18 cellular contexts compared by ENCODE assay signal in genomic region chr4:172073590-172073989, GRCh38.
DNase-seq lines count a peak whose midpoint lies in the region; ATAC-seq and TF ChIP-seq lines count a peak whose summit lies in the region.
"Had no signal": no experiment of that assay in that cellular context is flagged by ENCODE, and none has a peak within 500 bp of the region (broad histone marks: within the 10 kb centered on the region; RNA-seq: fewer than 3 reads in every experiment).

No MANE protein-coding gene starts in this region.

- POLR2A ChIA-PET in WTC11 (lab: Charles Lee), result no interaction called here

- no peaks in the 10 kb centered on the region for H3K27me3 ChIP-seq in BE2C
- no peaks in the 10 kb centered on the region for H3K27me3 ChIP-seq in osteoblast (ENCODE audit: insufficient read depth, low read length)

- H3K27me3 Mint-ChIP-seq in WTC11 (ENCODE audit: low read depth) (no peaks in the 10 kb centered on the region), nephron progenitor cell (ENCODE audit: low read depth, poor library complexity) (peaks cover 5% of the 10 kb centered on the region)
- H3K27me3 Mint-ChIP-seq: CD4-positive, alpha-beta T cell had no signal

- H3K4me1 ChIP-seq in BE2C, result no peaks in the 10 kb centered on the region
- H3K4me1 ChIP-seq in osteoblast (ENCODE audit: insufficient read depth, low read length), result no peaks in the 10 kb centered on the region

- H3K4me2 ChIP-seq in osteoblast (ENCODE audit: insufficient read depth, low read length), result no peak overlapping the region

- H2AFZ ChIP-seq in osteoblast (ENCODE audit: low read length), result no peak overlapping the region

- H3K4me3 Mint-ChIP-seq in WTC11 (no peak overlapping the region), nephron progenitor cell (no peak overlapping the region)
- H3K4me3 Mint-ChIP-seq: CD4-positive, alpha-beta T cell; HFFc6 had no signal

- CTCF ChIA-PET in WTC11 (lab: Charles Lee), result interaction anchor here (0.9 kb wide), 1 partner anchor 39 kb away, joined by 3 read pairs; no protein-coding TSS in a partner anchor

- H3K9me3 Mint-ChIP-seq in WTC11 (peaks cover 28% of the 10 kb centered on the region), nephron progenitor cell (no peaks in the 10 kb centered on the region)
- H3K9me3 Mint-ChIP-seq: HFFc6 had no signal

- H4K20me1 ChIP-seq in osteoblast (ENCODE audit: insufficient read depth, low read length), result no peaks in the 10 kb centered on the region

- DNase-seq in D341Med (ENCODE audit: low spot score) (peak; percentile 25), NCI-H69 (lab: John Stamatoyannopoulos, UW) (peak; percentile 64), WTC11 (ENCODE audit: low spot score) (no peak), nephron progenitor cell (no peak), BE2C (no peak), HT-29 (ENCODE audit: low spot score) (no peak), osteoblast (ENCODE audit: insufficient read length, low spot score, missing footprints) (no peak)
- DNase-seq: ACHN; C1 segment of cervical spinal cord; Calu3; CD4-positive, alpha-beta T cell; DMS79 treated with DMSO at 0.1 percent for 48 hours; EL; GDM1; GOT3; HCEC 1CT; HFFc6 had no signal

- H3K27ac ChIP-seq in osteoblast (ENCODE audit: low read depth, low read length), result no peak overlapping the region
- H3K27ac ChIP-seq: HL-60 had no signal

- TF ChIP-seq CTCF in WTC11 (IDR thresholded peaks at IDR 0.05), result no peak
- TF ChIP-seq CTCF in nephron progenitor cell (IDR thresholded peaks at IDR 0.05), result no peak
- no peak for TF ChIP-seq CTCF in BE2C (IDR thresholded peaks at IDR 0.05; ENCODE audit: low read depth, low read length)
- no peak for TF ChIP-seq CTCF in osteoblast (IDR thresholded peaks at IDR 0.05; ENCODE audit: extremely low read depth, low read depth, low read length)

- H3K9me3 ChIP-seq in BE2C (no peaks in the 10 kb centered on the region), osteoblast (ENCODE audit: low read depth, low read length) (no peaks in the 10 kb centered on the region)

- peak; percentile 37 for ATAC-seq in WTC11

- H3K27ac Mint-ChIP-seq in WTC11 (peak overlapping the region; percentile 87), nephron progenitor cell (peak overlapping the region; percentile 21)
- H3K27ac Mint-ChIP-seq: CD4-positive, alpha-beta T cell; HFFc6 had no signal

- no peaks in the 10 kb centered on the region for H3K79me2 ChIP-seq in osteoblast (ENCODE audit: insufficient read depth, low read length)

- peaks cover 25% of the 10 kb centered on the region for H3K36me3 Mint-ChIP-seq in WTC11
- H3K36me3 Mint-ChIP-seq in nephron progenitor cell (ENCODE audit: low read depth), result no peaks in the 10 kb centered on the region

- H3K4me1 Mint-ChIP-seq in WTC11 (peaks cover 69% of the 10 kb centered on the region), nephron progenitor cell (peaks cover 7% of the 10 kb centered on the region)

- H3K4me3 ChIP-seq in BE2C (ENCODE audit: low read depth, low read length), result no peak overlapping the region
- H3K4me3 ChIP-seq in osteoblast (ENCODE audit: insufficient read depth, low read length), result no peak overlapping the region

- no peaks in the 10 kb centered on the region for H3K36me3 ChIP-seq in BE2C
- no peaks in the 10 kb centered on the region for H3K36me3 ChIP-seq in osteoblast (ENCODE audit: insufficient read depth, low read length)

TF ChIP-seq in WTC11, 78 proteins besides CTCF, POLR2A, EP300 and RAD21:
- TF ChIP-seq ZBTB21 (CRISPR knock-in tag; IDR thresholded peaks at IDR 0.05; ENCODE audit: borderline replicate concordance) (no peak), GABPB1 (CRISPR knock-in tag; IDR thresholded peaks at IDR 0.05) (no peak), ZNF232 (CRISPR knock-in tag; IDR thresholded peaks at IDR 0.05) (no peak), NFYB (CRISPR knock-in tag; conservative IDR thresholded peaks at IDR 0.05; ENCODE audit: low read depth) (no peak), IRF1 (CRISPR knock-in tag; IDR thresholded peaks at IDR 0.05) (no peak), ATF2 (CRISPR knock-in tag; IDR thresholded peaks at IDR 0.05; ENCODE audit: borderline replicate concordance, low read depth) (no peak), FOXP1 (CRISPR knock-in tag; IDR thresholded peaks at IDR 0.05; ENCODE audit: borderline replicate concordance) (no peak), USF1 (CRISPR knock-in tag; IDR thresholded peaks at IDR 0.05) (no peak), CDX4 (CRISPR knock-in tag; IDR thresholded peaks at IDR 0.05; ENCODE audit: borderline replicate concordance) (no peak), E2F1 (CRISPR knock-in tag; IDR thresholded peaks at IDR 0.05) (no peak), OVOL2 (CRISPR knock-in tag; IDR thresholded peaks at IDR 0.05; ENCODE audit: borderline replicate concordance) (no peak), ZNF423 (CRISPR knock-in tag; IDR thresholded peaks at IDR 0.05) (no peak), CREB1 (CRISPR knock-in tag; IDR thresholded peaks at IDR 0.05) (no peak), MAX (CRISPR knock-in tag; IDR thresholded peaks at IDR 0.05) (no peak)

Comparison
In these comparisons a context has a peak if more than half of its experiments do, and no peak if none do; other contexts are left out.
1. DNase-seq: peak in D341Med (single experiment) and NCI-H69 (single experiment); none in WTC11 (single experiment), nephron progenitor cell (single experiment), BE2C (single experiment), HT-29 (single experiment) and osteoblast (single experiment).